In genomic region chr2:187586091-187586632, GRCh38 we compare ENCODE assay signal across 10 cellular contexts. TPM values are rescaled to one million over a fixed set of nuclear protein-coding genes. Genes with fewer than 3 reads are reported as not detected.
DNase-seq lines count a peak whose midpoint lies in the region; ATAC-seq lines count a peak whose summit lies in the region.
"Had no signal": no experiment of that assay in that cellular context is flagged by ENCODE, and none has a peak within 500 bp of the region (broad histone marks: within the 10 kb centered on the region; RNA-seq: fewer than 3 reads in every experiment).

No MANE protein-coding gene starts in this region.

- H3K9ac ChIP-seq in BLaER1 (no peak overlapping the region), adipocyte (ENCODE audit: low read length) (no peak overlapping the region)

- H3K4me2 ChIP-seq in BLaER1: peak overlapping the region; percentile 17; the same call in 1 of the 2 replicates

- no peak overlapping the region for H3K27ac ChIP-seq in BLaER1
- H3K27ac ChIP-seq: cardiac muscle cell had no signal

- H3K4me3 ChIP-seq in BLaER1 (no peak overlapping the region), adipocyte (ENCODE audit: low read length) (no peak overlapping the region)
- H3K4me3 ChIP-seq: cardiac muscle cell had no signal

- ATAC-seq in GM21423 (IDR thresholded peaks at IDR 0.05; ENCODE audit: unreplicated experiment) (peak; percentile 67), HG02588 (IDR thresholded peaks at IDR 0.05; ENCODE audit: unreplicated experiment) (no peak)

- no peaks in the 10 kb centered on the region for H4K20me1 ChIP-seq in BLaER1

- H3K27me3 ChIP-seq in BLaER1 (no peaks in the 10 kb centered on the region), adipocyte (replicated peaks; ENCODE audit: control insufficient read depth, insufficient read depth, low read length) (no peaks in the 10 kb centered on the region)
- H3K27me3 ChIP-seq: cardiac muscle cell had no signal

- H3K9me3 ChIP-seq in BLaER1 (no peaks in the 10 kb centered on the region; the same call in 1 of the 2 replicates), adipocyte (ENCODE audit: control insufficient read depth, low read length) (no peaks in the 10 kb centered on the region)

- DNase-seq in HT1080 (ENCODE audit: low read depth): peak; percentile 64
- DNase-seq in adipocyte (ENCODE audit: low read depth): peak; percentile 82
- DNase-seq in hepatic stellate cell (ENCODE audit: low spot score): no peak
- DNase-seq in NCI-H1694 treated with DMSO at 0.1 percent for 48 hours (lab: John Stamatoyannopoulos, UW): no peak
- no peak for DNase-seq in stimulated activated CD4-positive, alpha-beta T cell treated with anti-CD3 and anti-CD28 coated beads, Interleukin-12 subunit alpha, Interleukin-12 subunit beta, amount 100 ng/mL, for 4 hours
- DNase-seq: stimulated activated CD8-positive, alpha-beta memory T cell treated with anti-CD3 and anti-CD28 coated beads, Interleukin-4, amount 100 ng/mL, for 48 hours had no signal

- 0 out of 2 replicates have a peak, but pooled peaks cover 4% of the 10 kb centered on the region for H3K4me1 ChIP-seq in BLaER1
- H3K4me1 ChIP-seq in adipocyte (ENCODE audit: control insufficient read depth, insufficient read depth, low read length): peaks cover 14% of the 10 kb centered on the region

- H3K36me3 ChIP-seq in BLaER1 (no peaks in the 10 kb centered on the region), adipocyte (ENCODE audit: control insufficient read depth, insufficient read depth, low read length, severe bottlenecking) (no peaks in the 10 kb centered on the region)
- H3K36me3 ChIP-seq: cardiac muscle cell had no signal

RNA-seq across cellular contexts. Expression of gene TFPI, which starts 31.9 kb away (rescaled TPM):
- total RNA-seq in HT1080 (2014; rRNA removed; shearing (Covaris generic)): 0.03 TPM in 1 of 2 replicates, not detected in the other
- 1.2 TPM in 2 replicates for polyA plus RNA-seq in HT1080 (2015; cell fraction: cytosol; rRNA removed)
- 1.9 and 2.1 TPM in 2 replicates for polyA plus RNA-seq in HT1080 (2015; cell fraction: nucleus; rRNA removed)

Comparison
In these comparisons a context has a peak if more than half of its experiments do, and no peak if none do; other contexts are left out.
1. DNase-seq: peak in HT1080 (single experiment) and adipocyte (single experiment); none in hepatic stellate cell (single experiment), NCI-H1694 treated with DMSO at 0.1 percent for 48 hours (single experiment) and stimulated activated CD4-positive, alpha-beta T cell treated with anti-CD3 and anti-CD28 coated beads, Interleukin-12 subunit alpha, Interleukin-12 subunit beta, amount 100 ng/mL, for 4 hours (single experiment).